ENCODE assay signal across 10 cellular contexts in the genomic region with DNA sequence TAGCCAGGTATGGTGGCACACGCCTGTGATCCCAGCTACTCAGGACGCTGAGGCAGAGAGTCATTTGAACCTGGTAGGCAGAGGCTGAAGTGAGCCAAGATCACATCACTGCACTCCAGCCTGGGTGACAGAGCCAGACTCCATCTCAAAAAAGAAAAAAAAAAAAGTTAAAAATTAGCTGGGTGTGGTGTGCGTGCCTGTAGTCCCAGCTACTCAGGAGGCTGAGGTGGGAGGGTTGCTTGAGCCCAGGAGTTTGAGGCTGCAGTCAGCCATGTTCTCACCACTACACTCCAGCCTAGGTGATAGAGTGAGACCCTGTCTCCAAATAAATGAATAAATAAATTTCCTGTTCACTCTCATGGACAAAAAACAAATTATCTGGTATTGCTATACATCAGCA. TPM values are rescaled to one million over a fixed set of nuclear protein-coding genes. Genes with fewer than 3 reads are reported as not detected.
"Had no signal": no experiment of that assay in that cellular context is flagged by ENCODE, and none has a peak within 500 bp of the region (broad histone marks: within the 10 kb centered on the region; RNA-seq: fewer than 3 reads in every experiment).

No MANE protein-coding gene starts in this region.

RNA-seq across cellular contexts. Expression of a gene that starts 5.0 kb away (rescaled TPM):
- total RNA-seq: activated CD4-positive, alpha-beta T cell treated with anti-CD3 and anti-CD28 coated beads, Interleukin-2, amount 10 ng/mL, durations not matched to agents 24 days and 14 days; activated CD8-positive, alpha-beta T cell treated with anti-CD3 and anti-CD28 coated beads, Interleukin-2, amount 10 ng/mL, durations not matched to agents 7 days and 5 days; natural killer cell treated with Interleukin-12 subunit alpha and Interleukin-12 subunit beta and Interleukin-15 and Interleukin-18, amount 100 ng/mL, for 72 hours; SK-MEL-5; T-helper 2 cell treated with Interferon-gamma antibody and Interleukin-4, amounts not matched to agents 100 ng/mL and 5 ng/mL, for 36 hours had no signal

RNA-seq across cellular contexts. Expression of a gene that starts 33.0 kb away (rescaled TPM):
- total RNA-seq: activated CD4-positive, alpha-beta T cell treated with anti-CD3 and anti-CD28 coated beads, Interleukin-2, amount 10 ng/mL, durations not matched to agents 24 days and 14 days; activated CD8-positive, alpha-beta T cell treated with anti-CD3 and anti-CD28 coated beads, Interleukin-2, amount 10 ng/mL, durations not matched to agents 7 days and 5 days; mammary epithelial cell; natural killer cell treated with Interleukin-12 subunit alpha and Interleukin-12 subunit beta and Interleukin-15 and Interleukin-18, amount 100 ng/mL, for 72 hours; T-helper 2 cell treated with Interferon-gamma antibody and Interleukin-4, amounts not matched to agents 100 ng/mL and 5 ng/mL, for 36 hours had no signal
- polyA plus RNA-seq: mammary epithelial cell had no signal

RNA-seq across cellular contexts. Expression of a gene that starts 36.0 kb away (rescaled TPM):
- total RNA-seq: activated CD4-positive, alpha-beta T cell treated with anti-CD3 and anti-CD28 coated beads, Interleukin-2, amount 10 ng/mL, durations not matched to agents 24 days and 14 days; activated CD8-positive, alpha-beta T cell treated with anti-CD3 and anti-CD28 coated beads, Interleukin-2, amount 10 ng/mL, durations not matched to agents 7 days and 5 days; gastroesophageal sphincter; left cardiac atrium; mammary epithelial cell; natural killer cell treated with Interleukin-12 subunit alpha and Interleukin-12 subunit beta and Interleukin-15 and Interleukin-18, amount 100 ng/mL, for 72 hours; right cardiac atrium; T-helper 2 cell treated with Interferon-gamma antibody and Interleukin-4, amounts not matched to agents 100 ng/mL and 5 ng/mL, for 36 hours; transverse colon had no signal
- polyA plus RNA-seq: right cardiac atrium had no signal
